1 cellular context compared by ENCODE assay signal in genomic region chr17:57329380-57330214, GRCh38.
TF ChIP-seq lines count a peak whose summit lies in the region.

No MANE protein-coding gene starts in this region.

TF ChIP-seq in K562, 482 proteins besides CTCF, POLR2A, EP300 and RAD21 (continued from another document):
- TF ChIP-seq RBBP5 (IDR thresholded peaks at IDR 0.05; ENCODE audit: borderline replicate concordance, insufficient read depth, low read length, poor library complexity, severe bottlenecking) = peak; percentile 31
- TF ChIP-seq ZNF3 (CRISPR knock-in tag; IDR thresholded peaks at IDR 0.05) = no peak
- TF ChIP-seq ZBTB40 (IDR thresholded peaks at IDR 0.05) = peak; percentile 84
- 0 out of 2 replicates have a peak, but pooled peaks have one; percentile 70 for TF ChIP-seq ZBTB40 (CRISPR knock-in tag; IDR thresholded peaks at IDR 0.05)
- peak; percentile 76; the same call in 1 of the 2 replicates for TF ChIP-seq MEF2A (IDR thresholded peaks at IDR 0.05; ENCODE audit: control insufficient read depth, low read depth, low read length)
